Comparison of ENCODE assay signal across 21 cellular contexts in the genomic region with DNA sequence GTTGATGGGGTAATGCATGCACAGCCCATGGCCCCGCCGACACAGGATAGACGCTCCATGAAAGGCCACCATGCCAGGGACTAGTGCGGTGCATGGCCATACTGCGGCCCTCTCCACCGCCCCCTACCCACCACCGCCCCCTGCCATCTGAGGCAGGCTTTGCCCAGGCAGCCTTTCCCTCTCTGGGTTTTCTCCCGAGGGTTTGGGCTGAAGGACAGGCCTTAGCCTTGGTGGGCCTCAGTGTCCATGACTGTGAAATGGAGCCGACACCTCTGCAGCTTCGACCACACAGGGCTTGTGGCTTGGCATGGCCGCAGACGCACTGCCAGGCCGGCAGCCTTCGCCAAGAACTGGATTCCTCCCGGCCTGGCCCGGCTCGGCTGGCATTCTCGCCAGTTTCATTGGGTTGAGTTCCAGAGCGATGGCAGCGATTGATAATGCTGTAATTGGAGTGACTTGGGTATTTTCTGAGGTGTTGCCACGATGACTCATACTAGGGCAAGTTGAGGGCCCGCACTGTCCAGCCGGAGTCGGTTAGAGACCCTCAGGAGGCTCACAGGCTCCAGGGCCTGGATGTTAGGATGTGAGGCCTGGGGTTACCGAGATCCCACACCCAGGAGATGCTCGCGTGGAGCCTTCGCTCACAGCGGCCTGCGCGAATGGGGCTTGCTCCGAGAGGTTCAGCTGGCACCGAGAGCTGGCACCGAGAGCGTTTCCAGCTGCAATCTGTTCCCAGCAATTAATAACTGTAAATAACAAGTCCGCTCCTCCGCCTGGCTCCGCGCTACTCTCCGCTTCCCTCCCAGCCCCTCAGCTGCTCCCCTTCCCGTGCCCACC.
DNase-seq lines count a peak whose midpoint lies in the region; ATAC-seq and TF ChIP-seq lines count a peak whose summit lies in the region.
"Had no signal": no experiment of that assay in that cellular context is flagged by ENCODE, and none has a peak within 500 bp of the region (broad histone marks: within the 10 kb centered on the region; RNA-seq: fewer than 3 reads in every experiment).

No MANE protein-coding gene starts in this region.

- H3K4me1 Mint-ChIP-seq in neural crest cell: peaks cover 32% of the 10 kb centered on the region

- H3K9me3 ChIP-seq in right atrium auricular region: no peaks in the 10 kb centered on the region
- H3K9me3 ChIP-seq in heart left ventricle: peaks cover 0 to 19% (median 0%) of the 10 kb centered on the region in 12 donors
- no peaks in the 10 kb centered on the region for H3K9me3 ChIP-seq in Karpas-422 (ENCODE audit: low read length)
- H3K9me3 ChIP-seq: colonic mucosa, thoracic aorta had no signal

- peaks cover 2% of the 10 kb centered on the region for H3K9me3 Mint-ChIP-seq in neural crest cell
- H3K9me3 Mint-ChIP-seq: activated naive CD4-positive, alpha-beta T cell treated with anti-CD3 and anti-CD28 coated beads, Interleukin-2, amount 50 U/mL, for 24 hours had no signal

- peaks cover 19% of the 10 kb centered on the region for H3K36me3 Mint-ChIP-seq in neural crest cell (ENCODE audit: low read depth)

- no peaks in the 10 kb centered on the region for H3K79me2 ChIP-seq in Karpas-422 (ENCODE audit: low read length)

- 89 to 93% (median 91%) methylated on average over 35 to 41 of the region's 41 CpGs for WGBS in heart left ventricle, 4 donors

- no peak overlapping the region for H3K4me3 ChIP-seq in right atrium auricular region
- no peak overlapping the region for H3K4me3 ChIP-seq in heart left ventricle
- H3K4me3 ChIP-seq in Karpas-422 (ENCODE audit: low read length): no peak overlapping the region
- H3K4me3 ChIP-seq: colonic mucosa had no signal

- H3K4me1 ChIP-seq in right atrium auricular region (peaks cover 0 to 30% of the 10 kb centered on the region in 2 donors), heart left ventricle (peaks cover 4 to 27% (median 13%) of the 10 kb centered on the region in 12 donors), Karpas-422 (ENCODE audit: low read length) (0 out of 2 replicates have a peak, but pooled peaks cover 2% of the 10 kb centered on the region)
- H3K4me1 ChIP-seq: colonic mucosa had no signal

- H3K27me3 ChIP-seq in right atrium auricular region (no peaks in the 10 kb centered on the region), heart left ventricle (peaks cover 15 to 52% (median 27%) of the 10 kb centered on the region in 9 donors), Karpas-422 (ENCODE audit: low read length) (no peaks in the 10 kb centered on the region)

- TF ChIP-seq CTCF in right atrium auricular region (IDR thresholded peaks at IDR 0.05) (no peak), heart left ventricle (IDR thresholded peaks at IDR 0.05) (no peak), neural crest cell (conservative IDR thresholded peaks at IDR 0.05) (no peak), GM13977 (IDR thresholded peaks at IDR 0.05; ENCODE audit: extremely low read depth, insufficient read depth, missing control alignments) (no peak)

- H3K27ac Mint-ChIP-seq in neural crest cell (ENCODE audit: unreplicated experiment): no peak overlapping the region
- H3K27ac Mint-ChIP-seq: activated naive CD4-positive, alpha-beta T cell treated with anti-CD3 and anti-CD28 coated beads, Interleukin-2, amount 50 U/mL, for 24 hours; activated T-cell treated with anti-CD3 and anti-CD28 coated beads, Interleukin-2, amount 50 U/mL, for 24 hours; immature natural killer cell; naive thymus-derived CD4-positive, alpha-beta T cell; T-cell had no signal

- no peak overlapping the region for H3K27ac ChIP-seq in right atrium auricular region
- no peak overlapping the region for H3K27ac ChIP-seq in heart left ventricle
- no peak overlapping the region for H3K27ac ChIP-seq in Karpas-422 (ENCODE audit: low read length)
- H3K27ac ChIP-seq: C4-2B, colonic mucosa, thoracic aorta had no signal

- H3K4me3 Mint-ChIP-seq in neural crest cell: peak overlapping the region; percentile 38
- H3K4me3 Mint-ChIP-seq: activated naive CD4-positive, alpha-beta T cell treated with anti-CD3 and anti-CD28 coated beads, Interleukin-2, amount 50 U/mL, for 24 hours; activated T-cell treated with anti-CD3 and anti-CD28 coated beads, Interleukin-2, amount 50 U/mL, for 24 hours; immature natural killer cell; naive thymus-derived CD4-positive, alpha-beta T cell; T-cell had no signal

- no peak overlapping the region for H2AFZ ChIP-seq in Karpas-422 (ENCODE audit: low read length)

- H3K9ac ChIP-seq in Karpas-422 (ENCODE audit: low read length): no peak overlapping the region

- in situ Hi-C loops in GM13977 (cut with MboI; ENCODE audit: low pct_unique_long_range_greater_than_20kb, low sequenced_read_pairs, unreplicated experiment): no loop called here

- DNase-seq in right atrium auricular region (ENCODE audit: low spot score) (peak; percentile 9), heart left ventricle (no peak), neural crest cell (ENCODE audit: low read depth, low spot score) (no peak), GM13977 (ENCODE audit: low spot score) (no peak), OCI-M2 (lab: John Stamatoyannopoulos, UW; ENCODE audit: unreplicated experiment) (no peak), Karpas-422 (no peak), OCI-M1 (lab: John Stamatoyannopoulos, UW) (no peak)
- DNase-seq: DMS53; immature natural killer cell; mammary epithelial cell; NCI-H526; SHP77; stimulated activated CD4-positive, alpha-beta T cell treated with anti-CD3 and anti-CD28 coated beads, Interleukin-12 subunit alpha, Interleukin-12 subunit beta, amount 100 ng/mL, for 4 hours; T-cell had no signal

- no peaks in the 10 kb centered on the region for H3K36me3 ChIP-seq in right atrium auricular region
- H3K36me3 ChIP-seq in heart left ventricle: no peaks in the 10 kb centered on the region
- no peaks in the 10 kb centered on the region for H3K36me3 ChIP-seq in Karpas-422 (ENCODE audit: insufficient read depth, low read length)
- H3K36me3 ChIP-seq: colonic mucosa, thoracic aorta had no signal

- no peak for ATAC-seq in heart left ventricle
- peak; percentile 6 for ATAC-seq in esophagus mucosa
- ATAC-seq: naive thymus-derived CD4-positive, alpha-beta T cell; T-cell had no signal

- no peaks in the 10 kb centered on the region for H4K20me1 ChIP-seq in Karpas-422 (ENCODE audit: insufficient read depth, low read depth, low read length)

- intact Hi-C loops in heart left ventricle (cut with DNase I): loop anchor here in 7 of 10 donors (2.0 to 10.0 kb wide), 6 partner anchors 218 to 291 kb away; no protein-coding TSS in a partner anchor

- H3K9me2 ChIP-seq in Karpas-422 (replicated peaks; ENCODE audit: insufficient read depth, low read length): no peaks in the 10 kb centered on the region

- H3K4me2 ChIP-seq in Karpas-422 (ENCODE audit: low read depth, low read length, poor library complexity, severe bottlenecking): no peak overlapping the region

- TF ChIP-seq POLR2A in heart left ventricle (IDR thresholded peaks at IDR 0.05): no peak

- peaks cover 62% of the 10 kb centered on the region for H3K27me3 Mint-ChIP-seq in neural crest cell (ENCODE audit: low read depth)
